In the genomic region with DNA sequence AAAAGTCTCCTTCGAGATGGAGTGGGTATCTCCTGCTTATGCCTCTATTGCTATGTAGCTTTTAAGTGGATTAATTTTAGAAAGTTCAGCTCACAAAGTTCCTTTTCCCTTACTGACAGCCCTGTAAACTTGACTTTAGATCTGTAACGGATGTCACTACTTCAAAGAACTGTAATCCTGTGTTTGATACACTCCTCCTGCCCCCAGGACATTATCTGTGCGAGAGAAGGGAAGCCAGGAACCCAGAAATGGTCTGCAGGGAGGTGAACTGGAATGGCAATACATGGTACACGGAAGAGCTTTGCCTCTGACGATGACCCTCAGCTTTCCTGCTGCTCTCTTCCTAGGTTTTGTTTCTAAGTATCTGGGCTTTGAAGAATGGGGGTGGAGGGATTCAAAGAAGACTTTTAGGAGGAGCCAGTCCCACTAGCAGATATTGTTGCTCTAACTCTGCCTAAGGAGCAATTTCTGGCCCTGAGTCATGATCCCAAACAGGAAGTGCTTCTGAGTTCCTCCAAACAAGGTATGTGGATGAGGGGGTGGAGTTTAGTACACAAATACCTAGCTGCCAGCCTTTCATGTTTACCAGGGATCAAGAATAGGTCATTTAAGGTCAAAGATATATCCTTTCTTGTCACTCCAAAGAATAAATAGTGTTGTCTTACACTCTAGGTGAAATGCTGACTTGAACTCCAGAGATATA, we compare ENCODE assay signal across 1 cellular context.
TF ChIP-seq lines count a peak whose summit lies in the region.

No MANE protein-coding gene starts in this region.

TF ChIP-seq in GM23338, 12 proteins besides CTCF, POLR2A, EP300 and RAD21 (continued from another document):
- TF ChIP-seq, protein P1, sequence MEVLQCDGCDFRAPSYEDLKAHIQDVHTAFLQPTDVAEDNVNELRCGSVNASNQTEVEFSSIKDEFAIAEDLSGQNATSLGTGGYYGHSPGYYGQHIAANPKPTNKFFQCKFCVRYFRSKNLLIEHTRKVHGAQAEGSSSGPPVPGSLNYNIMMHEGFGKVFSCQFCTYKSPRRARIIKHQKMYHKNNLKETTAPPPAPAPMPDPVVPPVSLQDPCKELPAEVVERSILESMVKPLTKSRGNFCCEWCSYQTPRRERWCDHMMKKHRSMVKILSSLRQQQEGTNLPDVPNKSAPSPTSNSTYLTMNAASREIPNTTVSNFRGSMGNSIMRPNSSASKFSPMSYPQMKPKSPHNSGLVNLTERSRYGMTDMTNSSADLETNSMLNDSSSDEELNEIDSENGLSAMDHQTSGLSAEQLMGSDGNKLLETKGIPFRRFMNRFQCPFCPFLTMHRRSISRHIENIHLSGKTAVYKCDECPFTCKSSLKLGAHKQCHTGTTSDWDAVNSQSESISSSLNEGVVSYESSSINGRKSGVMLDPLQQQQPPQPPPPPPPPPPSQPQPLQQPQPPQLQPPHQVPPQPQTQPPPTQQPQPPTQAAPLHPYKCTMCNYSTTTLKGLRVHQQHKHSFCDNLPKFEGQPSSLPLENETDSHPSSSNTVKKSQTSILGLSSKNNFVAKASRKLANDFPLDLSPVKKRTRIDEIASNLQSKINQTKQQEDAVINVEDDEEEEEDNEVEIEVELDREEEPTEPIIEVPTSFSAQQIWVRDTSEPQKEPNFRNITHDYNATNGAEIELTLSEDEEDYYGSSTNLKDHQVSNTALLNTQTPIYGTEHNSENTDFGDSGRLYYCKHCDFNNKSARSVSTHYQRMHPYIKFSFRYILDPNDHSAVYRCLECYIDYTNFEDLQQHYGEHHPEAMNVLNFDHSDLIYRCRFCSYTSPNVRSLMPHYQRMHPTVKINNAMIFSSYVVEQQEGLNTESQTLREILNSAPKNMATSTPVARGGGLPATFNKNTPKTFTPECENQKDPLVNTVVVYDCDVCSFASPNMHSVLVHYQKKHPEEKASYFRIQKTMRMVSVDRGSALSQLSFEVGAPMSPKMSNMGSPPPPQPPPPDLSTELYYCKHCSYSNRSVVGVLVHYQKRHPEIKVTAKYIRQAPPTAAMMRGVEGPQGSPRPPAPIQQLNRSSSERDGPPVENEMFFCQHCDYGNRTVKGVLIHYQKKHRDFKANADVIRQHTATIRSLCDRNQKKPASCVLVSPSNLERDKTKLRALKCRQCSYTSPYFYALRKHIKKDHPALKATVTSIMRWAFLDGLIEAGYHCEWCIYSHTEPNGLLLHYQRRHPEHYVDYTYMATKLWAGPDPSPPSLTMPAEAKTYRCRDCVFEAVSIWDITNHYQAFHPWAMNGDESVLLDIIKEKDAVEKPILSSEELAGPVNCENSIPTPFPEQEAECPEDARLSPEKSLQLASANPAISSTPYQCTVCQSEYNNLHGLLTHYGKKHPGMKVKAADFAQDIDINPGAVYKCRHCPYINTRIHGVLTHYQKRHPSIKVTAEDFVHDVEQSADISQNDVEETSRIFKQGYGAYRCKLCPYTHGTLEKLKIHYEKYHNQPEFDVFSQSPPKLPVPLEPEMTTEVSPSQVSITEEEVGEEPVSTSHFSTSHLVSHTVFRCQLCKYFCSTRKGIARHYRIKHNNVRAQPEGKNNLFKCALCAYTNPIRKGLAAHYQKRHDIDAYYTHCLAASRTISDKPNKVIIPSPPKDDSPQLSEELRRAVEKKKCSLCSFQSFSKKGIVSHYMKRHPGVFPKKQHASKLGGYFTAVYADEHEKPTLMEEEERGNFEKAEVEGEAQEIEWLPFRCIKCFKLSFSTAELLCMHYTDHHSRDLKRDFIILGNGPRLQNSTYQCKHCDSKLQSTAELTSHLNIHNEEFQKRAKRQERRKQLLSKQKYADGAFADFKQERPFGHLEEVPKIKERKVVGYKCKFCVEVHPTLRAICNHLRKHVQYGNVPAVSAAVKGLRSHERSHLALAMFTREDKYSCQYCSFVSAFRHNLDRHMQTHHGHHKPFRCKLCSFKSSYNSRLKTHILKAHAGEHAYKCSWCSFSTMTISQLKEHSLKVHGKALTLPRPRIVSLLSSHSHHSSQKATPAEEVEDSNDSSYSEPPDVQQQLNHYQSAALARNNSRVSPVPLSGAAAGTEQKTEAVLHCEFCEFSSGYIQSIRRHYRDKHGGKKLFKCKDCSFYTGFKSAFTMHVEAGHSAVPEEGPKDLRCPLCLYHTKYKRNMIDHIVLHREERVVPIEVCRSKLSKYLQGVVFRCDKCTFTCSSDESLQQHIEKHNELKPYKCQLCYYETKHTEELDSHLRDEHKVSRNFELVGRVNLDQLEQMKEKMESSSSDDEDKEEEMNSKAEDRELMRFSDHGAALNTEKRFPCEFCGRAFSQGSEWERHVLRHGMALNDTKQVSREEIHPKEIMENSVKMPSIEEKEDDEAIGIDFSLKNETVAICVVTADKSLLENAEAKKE (CRISPR knock-in tag; IDR thresholded peaks at IDR 0.05), result no peak
- no peak for TF ChIP-seq JUNB (IDR thresholded peaks at IDR 0.05; ENCODE audit: unreplicated experiment)
- TF ChIP-seq POLR2AphosphoS5 (IDR thresholded peaks at IDR 0.05; ENCODE audit: low read depth), result no peak
- no peak for TF ChIP-seq ZNF331 (CRISPR knock-in tag; IDR thresholded peaks at IDR 0.05; ENCODE audit: low read depth)
- TF ChIP-seq STAT1 (IDR thresholded peaks at IDR 0.05; ENCODE audit: unreplicated experiment), result no peak
- no peak for TF ChIP-seq CREB1 (CRISPR knock-in tag; IDR thresholded peaks at IDR 0.05; ENCODE audit: low read depth)
- TF ChIP-seq EZH2phosphoT487 (IDR thresholded peaks at IDR 0.05; ENCODE audit: unreplicated experiment), result no peak
- TF ChIP-seq ZNF114 (CRISPR knock-in tag; IDR thresholded peaks at IDR 0.05), result no peak
- TF ChIP-seq NANOG (IDR thresholded peaks at IDR 0.05; ENCODE audit: borderline replicate concordance), result no peak
- TF ChIP-seq, protein P2, sequence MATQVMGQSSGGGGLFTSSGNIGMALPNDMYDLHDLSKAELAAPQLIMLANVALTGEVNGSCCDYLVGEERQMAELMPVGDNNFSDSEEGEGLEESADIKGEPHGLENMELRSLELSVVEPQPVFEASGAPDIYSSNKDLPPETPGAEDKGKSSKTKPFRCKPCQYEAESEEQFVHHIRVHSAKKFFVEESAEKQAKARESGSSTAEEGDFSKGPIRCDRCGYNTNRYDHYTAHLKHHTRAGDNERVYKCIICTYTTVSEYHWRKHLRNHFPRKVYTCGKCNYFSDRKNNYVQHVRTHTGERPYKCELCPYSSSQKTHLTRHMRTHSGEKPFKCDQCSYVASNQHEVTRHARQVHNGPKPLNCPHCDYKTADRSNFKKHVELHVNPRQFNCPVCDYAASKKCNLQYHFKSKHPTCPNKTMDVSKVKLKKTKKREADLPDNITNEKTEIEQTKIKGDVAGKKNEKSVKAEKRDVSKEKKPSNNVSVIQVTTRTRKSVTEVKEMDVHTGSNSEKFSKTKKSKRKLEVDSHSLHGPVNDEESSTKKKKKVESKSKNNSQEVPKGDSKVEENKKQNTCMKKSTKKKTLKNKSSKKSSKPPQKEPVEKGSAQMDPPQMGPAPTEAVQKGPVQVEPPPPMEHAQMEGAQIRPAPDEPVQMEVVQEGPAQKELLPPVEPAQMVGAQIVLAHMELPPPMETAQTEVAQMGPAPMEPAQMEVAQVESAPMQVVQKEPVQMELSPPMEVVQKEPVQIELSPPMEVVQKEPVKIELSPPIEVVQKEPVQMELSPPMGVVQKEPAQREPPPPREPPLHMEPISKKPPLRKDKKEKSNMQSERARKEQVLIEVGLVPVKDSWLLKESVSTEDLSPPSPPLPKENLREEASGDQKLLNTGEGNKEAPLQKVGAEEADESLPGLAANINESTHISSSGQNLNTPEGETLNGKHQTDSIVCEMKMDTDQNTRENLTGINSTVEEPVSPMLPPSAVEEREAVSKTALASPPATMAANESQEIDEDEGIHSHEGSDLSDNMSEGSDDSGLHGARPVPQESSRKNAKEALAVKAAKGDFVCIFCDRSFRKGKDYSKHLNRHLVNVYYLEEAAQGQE (IDR thresholded peaks at IDR 0.05; ENCODE audit: unreplicated experiment), result no peak
- TF ChIP-seq, protein P3, sequence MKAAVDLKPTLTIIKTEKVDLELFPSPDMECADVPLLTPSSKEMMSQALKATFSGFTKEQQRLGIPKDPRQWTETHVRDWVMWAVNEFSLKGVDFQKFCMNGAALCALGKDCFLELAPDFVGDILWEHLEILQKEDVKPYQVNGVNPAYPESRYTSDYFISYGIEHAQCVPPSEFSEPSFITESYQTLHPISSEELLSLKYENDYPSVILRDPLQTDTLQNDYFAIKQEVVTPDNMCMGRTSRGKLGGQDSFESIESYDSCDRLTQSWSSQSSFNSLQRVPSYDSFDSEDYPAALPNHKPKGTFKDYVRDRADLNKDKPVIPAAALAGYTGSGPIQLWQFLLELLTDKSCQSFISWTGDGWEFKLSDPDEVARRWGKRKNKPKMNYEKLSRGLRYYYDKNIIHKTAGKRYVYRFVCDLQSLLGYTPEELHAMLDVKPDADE (IDR thresholded peaks at IDR 0.05), result no peak
